In the genomic region with DNA sequence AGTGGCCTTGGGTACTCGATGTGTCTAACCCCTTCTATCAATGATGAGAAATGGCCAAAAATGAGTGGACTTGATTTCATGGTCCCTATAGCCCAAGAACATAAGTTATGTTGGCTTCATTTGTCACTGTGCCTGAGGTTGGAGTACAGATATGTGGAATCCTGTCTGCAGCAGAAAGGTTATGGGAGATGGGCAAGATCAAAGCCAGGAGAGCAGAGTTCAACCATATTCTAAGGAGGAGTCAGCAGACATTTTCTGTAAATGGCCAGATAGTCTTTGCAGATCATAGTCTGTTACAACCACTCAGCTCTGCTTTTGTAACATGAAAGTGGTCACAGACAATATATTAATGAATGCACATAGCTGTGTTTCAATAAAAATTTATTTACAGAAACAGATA, we compare ENCODE assay signal across 7 cellular contexts.
"Had no signal": no experiment of that assay in that cellular context is flagged by ENCODE, and none has a peak within 500 bp of the region (broad histone marks: within the 10 kb centered on the region; RNA-seq: fewer than 3 reads in every experiment).

No MANE protein-coding gene starts in this region.

- H3K4me2 ChIP-seq: GM23338 had no signal

- DNase-seq: H9, HCEC 1CT, KBM-7 had no signal

- H3K27ac Mint-ChIP-seq: GM23338, H9, IgD-negative memory B cell had no signal

- H3K4me3 Mint-ChIP-seq: GM23338, H9 had no signal

- H2AFZ ChIP-seq: GM23338 had no signal

- H3K4me1 Mint-ChIP-seq: GM23338 had no signal

- H3K9me3 Mint-ChIP-seq: GM23338, H9, IgD-negative memory B cell had no signal

- FAIRE-seq: H54, HTR-8/SVneo had no signal

- H3K27me3 Mint-ChIP-seq: IgD-negative memory B cell had no signal

- H3K4me3 ChIP-seq: GM23338 had no signal
